Comparison of ENCODE assay signal across 1 cellular context in genomic region chr5:1186351-1187233, GRCh38.
TF ChIP-seq lines count a peak whose summit lies in the region.

No MANE protein-coding gene starts in this region.

TF ChIP-seq in HepG2, 621 proteins besides CTCF, POLR2A, EP300 and RAD21 (continues in another document):
- TF ChIP-seq ZBTB20 (CRISPR knock-in tag; IDR thresholded peaks at IDR 0.05; ENCODE audit: borderline replicate concordance, low read depth) (no peak), ZNF615 (CRISPR knock-in tag; IDR thresholded peaks at IDR 0.05; ENCODE audit: borderline replicate concordance) (no peak), ZHX1 (CRISPR knock-in tag; IDR thresholded peaks at IDR 0.05; ENCODE audit: low read depth) (0 out of 2 replicates have a peak, but pooled peaks have one; percentile 40), ZNF781 (CRISPR knock-in tag; IDR thresholded peaks at IDR 0.05; ENCODE audit: borderline replicate concordance, not compliant biosample characterization) (no peak), BCL6 (CRISPR knock-in tag; IDR thresholded peaks at IDR 0.05) (peak; percentile 99), SIX1 (CRISPR knock-in tag; IDR thresholded peaks at IDR 0.05; ENCODE audit: borderline replicate concordance) (no peak), NR2F1 (CRISPR knock-in tag; IDR thresholded peaks at IDR 0.05) (peak in 1 of 2 experiments; percentile 49; a peak in 1 of 4 replicates), ZNF564 (CRISPR knock-in tag; IDR thresholded peaks at IDR 0.05) (0 out of 2 replicates have a peak, but pooled peaks have one; percentile 24), TOPORS (CRISPR knock-in tag; IDR thresholded peaks at IDR 0.05) (no peak), BHLHE40 (IDR thresholded peaks at IDR 0.05; ENCODE audit: low read length) (peak; percentile 62), ARNTL (CRISPR knock-in tag; IDR thresholded peaks at IDR 0.05) (peak; percentile 20; the same call in 1 of the 2 replicates), CREM (IDR thresholded peaks at IDR 0.05) (peak; percentile 32; the same call in 1 of the 2 replicates), CREM (CRISPR knock-in tag; IDR thresholded peaks at IDR 0.05) (no peak), THAP9 (CRISPR knock-in tag; IDR thresholded peaks at IDR 0.05; ENCODE audit: borderline replicate concordance) (0 out of 2 replicates have a peak, but pooled peaks have one; percentile 36), NR2F6 (IDR thresholded peaks at IDR 0.05) (peak; percentile 78), NR2F6 (CRISPR knock-in tag; IDR thresholded peaks at IDR 0.05) (peak; percentile 83), PLSCR1 (CRISPR knock-in tag; IDR thresholded peaks at IDR 0.05; ENCODE audit: borderline replicate concordance) (no peak), NFYC (CRISPR knock-in tag; IDR thresholded peaks at IDR 0.05) (no peak), HMGXB4 (CRISPR knock-in tag; IDR thresholded peaks at IDR 0.05; ENCODE audit: borderline replicate concordance in 1 of 2, low read depth in 1 of 2) (peak in 1 of 2 experiments; percentile 40; a peak in 1 of 4 replicates), ZKSCAN8 (CRISPR knock-in tag; IDR thresholded peaks at IDR 0.05; ENCODE audit: borderline replicate concordance) (no peak), KLF13 (CRISPR knock-in tag; IDR thresholded peaks at IDR 0.05) (peak; percentile 35; the same call in 1 of the 2 replicates), ZNF891 (CRISPR knock-in tag; IDR thresholded peaks at IDR 0.05) (no peak), ZNF766 (CRISPR knock-in tag; IDR thresholded peaks at IDR 0.05; ENCODE audit: borderline replicate concordance) (no peak), HNRNPL (IDR thresholded peaks at IDR 0.05; ENCODE audit: low read depth, low read length) (peak; percentile 85), CHCHD3 (CRISPR knock-in tag; IDR thresholded peaks at IDR 0.05) (no peak), NR2C2 (CRISPR knock-in tag; IDR thresholded peaks at IDR 0.05; ENCODE audit: borderline replicate concordance) (peak; percentile 69), RARA (CRISPR knock-in tag; IDR thresholded peaks at IDR 0.05) (peak; percentile 91), MXD3 (CRISPR knock-in tag; IDR thresholded peaks at IDR 0.05) (0 out of 2 replicates have a peak, but pooled peaks have one; percentile 0), SP5 (CRISPR knock-in tag; IDR thresholded peaks at IDR 0.05; ENCODE audit: borderline replicate concordance, low read depth) (peak; percentile 90), SP2 (CRISPR knock-in tag; IDR thresholded peaks at IDR 0.05) (no peak), ZNF207 (IDR thresholded peaks at IDR 0.05; ENCODE audit: borderline replicate concordance) (no peak), MTA1 (CRISPR knock-in tag; IDR thresholded peaks at IDR 0.05; ENCODE audit: borderline replicate concordance) (peak; percentile 21; the same call in 1 of the 2 replicates), SIX4 (CRISPR knock-in tag; IDR thresholded peaks at IDR 0.05) (0 out of 2 replicates have a peak, but pooled peaks have one; percentile 18), SOX5 (CRISPR knock-in tag; IDR thresholded peaks at IDR 0.05; ENCODE audit: borderline replicate concordance) (peak; percentile 48; the same call in 1 of the 2 replicates), TARDBP (CRISPR knock-in tag; IDR thresholded peaks at IDR 0.05) (peak; percentile 6; the same call in 1 of the 2 replicates), SP1 (IDR thresholded peaks at IDR 0.05) (no peak), SP1 (CRISPR knock-in tag; IDR thresholded peaks at IDR 0.05) (peak; percentile 12; the same call in 1 of the 2 replicates), BRCA1 (CRISPR knock-in tag; IDR thresholded peaks at IDR 0.05) (no peak), HDAC2 (CRISPR knock-in tag; IDR thresholded peaks at IDR 0.05) (peak; percentile 62), ZNF501 (CRISPR knock-in tag; IDR thresholded peaks at IDR 0.05) (peak; percentile 60; the same call in 1 of the 2 replicates), ESRRA (CRISPR knock-in tag; IDR thresholded peaks at IDR 0.05; ENCODE audit: low read depth) (peak; percentile 91), ZSCAN22 (CRISPR knock-in tag; IDR thresholded peaks at IDR 0.05) (no peak), KAT8 (CRISPR knock-in tag; IDR thresholded peaks at IDR 0.05) (no peak)
- TF ChIP-seq, protein P1, sequence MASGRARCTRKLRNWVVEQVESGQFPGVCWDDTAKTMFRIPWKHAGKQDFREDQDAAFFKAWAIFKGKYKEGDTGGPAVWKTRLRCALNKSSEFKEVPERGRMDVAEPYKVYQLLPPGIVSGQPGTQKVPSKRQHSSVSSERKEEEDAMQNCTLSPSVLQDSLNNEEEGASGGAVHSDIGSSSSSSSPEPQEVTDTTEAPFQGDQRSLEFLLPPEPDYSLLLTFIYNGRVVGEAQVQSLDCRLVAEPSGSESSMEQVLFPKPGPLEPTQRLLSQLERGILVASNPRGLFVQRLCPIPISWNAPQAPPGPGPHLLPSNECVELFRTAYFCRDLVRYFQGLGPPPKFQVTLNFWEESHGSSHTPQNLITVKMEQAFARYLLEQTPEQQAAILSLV (CRISPR knock-in tag; IDR thresholded peaks at IDR 0.05; ENCODE audit: borderline replicate concordance): 0 out of 2 replicates have a peak, but pooled peaks have one; percentile 36
- TF ChIP-seq, protein P2, sequence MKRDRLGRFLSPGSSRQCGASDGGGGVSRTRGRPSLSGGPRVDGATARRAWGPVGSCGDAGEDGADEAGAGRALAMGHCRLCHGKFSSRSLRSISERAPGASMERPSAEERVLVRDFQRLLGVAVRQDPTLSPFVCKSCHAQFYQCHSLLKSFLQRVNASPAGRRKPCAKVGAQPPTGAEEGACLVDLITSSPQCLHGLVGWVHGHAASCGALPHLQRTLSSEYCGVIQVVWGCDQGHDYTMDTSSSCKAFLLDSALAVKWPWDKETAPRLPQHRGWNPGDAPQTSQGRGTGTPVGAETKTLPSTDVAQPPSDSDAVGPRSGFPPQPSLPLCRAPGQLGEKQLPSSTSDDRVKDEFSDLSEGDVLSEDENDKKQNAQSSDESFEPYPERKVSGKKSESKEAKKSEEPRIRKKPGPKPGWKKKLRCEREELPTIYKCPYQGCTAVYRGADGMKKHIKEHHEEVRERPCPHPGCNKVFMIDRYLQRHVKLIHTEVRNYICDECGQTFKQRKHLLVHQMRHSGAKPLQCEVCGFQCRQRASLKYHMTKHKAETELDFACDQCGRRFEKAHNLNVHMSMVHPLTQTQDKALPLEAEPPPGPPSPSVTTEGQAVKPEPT (CRISPR knock-in tag; IDR thresholded peaks at IDR 0.05; ENCODE audit: low read depth): no peak
- TF ChIP-seq, protein P3, sequence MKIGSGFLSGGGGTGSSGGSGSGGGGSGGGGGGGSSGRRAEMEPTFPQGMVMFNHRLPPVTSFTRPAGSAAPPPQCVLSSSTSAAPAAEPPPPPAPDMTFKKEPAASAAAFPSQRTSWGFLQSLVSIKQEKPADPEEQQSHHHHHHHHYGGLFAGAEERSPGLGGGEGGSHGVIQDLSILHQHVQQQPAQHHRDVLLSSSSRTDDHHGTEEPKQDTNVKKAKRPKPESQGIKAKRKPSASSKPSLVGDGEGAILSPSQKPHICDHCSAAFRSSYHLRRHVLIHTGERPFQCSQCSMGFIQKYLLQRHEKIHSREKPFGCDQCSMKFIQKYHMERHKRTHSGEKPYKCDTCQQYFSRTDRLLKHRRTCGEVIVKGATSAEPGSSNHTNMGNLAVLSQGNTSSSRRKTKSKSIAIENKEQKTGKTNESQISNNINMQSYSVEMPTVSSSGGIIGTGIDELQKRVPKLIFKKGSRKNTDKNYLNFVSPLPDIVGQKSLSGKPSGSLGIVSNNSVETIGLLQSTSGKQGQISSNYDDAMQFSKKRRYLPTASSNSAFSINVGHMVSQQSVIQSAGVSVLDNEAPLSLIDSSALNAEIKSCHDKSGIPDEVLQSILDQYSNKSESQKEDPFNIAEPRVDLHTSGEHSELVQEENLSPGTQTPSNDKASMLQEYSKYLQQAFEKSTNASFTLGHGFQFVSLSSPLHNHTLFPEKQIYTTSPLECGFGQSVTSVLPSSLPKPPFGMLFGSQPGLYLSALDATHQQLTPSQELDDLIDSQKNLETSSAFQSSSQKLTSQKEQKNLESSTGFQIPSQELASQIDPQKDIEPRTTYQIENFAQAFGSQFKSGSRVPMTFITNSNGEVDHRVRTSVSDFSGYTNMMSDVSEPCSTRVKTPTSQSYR (CRISPR knock-in tag; IDR thresholded peaks at IDR 0.05; ENCODE audit: borderline replicate concordance): peak; percentile 78; the same call in 1 of the 2 replicates
- TF ChIP-seq, protein P4, sequence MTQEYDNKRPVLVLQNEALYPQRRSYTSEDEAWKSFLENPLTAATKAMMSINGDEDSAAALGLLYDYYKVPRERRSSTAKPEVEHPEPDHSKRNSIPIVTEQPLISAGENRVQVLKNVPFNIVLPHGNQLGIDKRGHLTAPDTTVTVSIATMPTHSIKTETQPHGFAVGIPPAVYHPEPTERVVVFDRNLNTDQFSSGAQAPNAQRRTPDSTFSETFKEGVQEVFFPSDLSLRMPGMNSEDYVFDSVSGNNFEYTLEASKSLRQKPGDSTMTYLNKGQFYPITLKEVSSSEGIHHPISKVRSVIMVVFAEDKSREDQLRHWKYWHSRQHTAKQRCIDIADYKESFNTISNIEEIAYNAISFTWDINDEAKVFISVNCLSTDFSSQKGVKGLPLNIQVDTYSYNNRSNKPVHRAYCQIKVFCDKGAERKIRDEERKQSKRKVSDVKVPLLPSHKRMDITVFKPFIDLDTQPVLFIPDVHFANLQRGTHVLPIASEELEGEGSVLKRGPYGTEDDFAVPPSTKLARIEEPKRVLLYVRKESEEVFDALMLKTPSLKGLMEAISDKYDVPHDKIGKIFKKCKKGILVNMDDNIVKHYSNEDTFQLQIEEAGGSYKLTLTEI (CRISPR knock-in tag; conservative IDR thresholded peaks at IDR 0.05): no peak
- TF ChIP-seq, protein P5, sequence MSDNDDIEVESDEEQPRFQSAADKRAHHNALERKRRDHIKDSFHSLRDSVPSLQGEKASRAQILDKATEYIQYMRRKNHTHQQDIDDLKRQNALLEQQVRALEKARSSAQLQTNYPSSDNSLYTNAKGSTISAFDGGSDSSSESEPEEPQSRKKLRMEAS (IDR thresholded peaks at IDR 0.05): peak; percentile 27; the same call in 1 of the 2 replicates
